ENCODE assay signal across 8 cellular contexts in genomic region chr1:11262171-11263049, GRCh38. TPM values are rescaled to one million over a fixed set of nuclear protein-coding genes. Genes with fewer than 3 reads are reported as not detected.
A peak's percentile ranks its signal among the peaks of the same experiment; 100 is the strongest.
DNase-seq lines count a peak whose midpoint lies in the region; ATAC-seq, FAIRE-seq and TF ChIP-seq lines count a peak whose summit lies in the region.

MTOR (minus strand) TSS chr1:11262551; CDS start chr1:11259409, 3,142 bp downstream.

- H3K4me3 ChIP-seq in BE2C (ENCODE audit: low read depth, low read length) (peak within 1 kb of the TSS; percentile 81), kidney (ENCODE audit: low read length in 2 of 2) (peak within 1 kb of the TSS; percentile 90 to 97)

- H3K27me3 ChIP-seq in BE2C, result no peaks in the 10 kb centered on the region

- DNase-seq in BE2C, result peak; percentile 94
- DNase-seq in NCI-H510A treated with DMSO at 0.1 percent for 48 hours (lab: John Stamatoyannopoulos, UW), result peak; percentile 100
- DNase-seq in activated CD4-positive, alpha-beta T cell treated with anti-CD3 and anti-CD28 coated beads for 24 hours (ENCODE audit: low read depth in 2 of 2), result peak; percentile 90 to 91
- peak; percentile 99 for DNase-seq in chondrocyte (ENCODE audit: low spot score)
- peak; percentile 99 for DNase-seq in kidney
- DNase-seq in stimulated activated CD4-positive, alpha-beta T cell treated with anti-CD3 and anti-CD28 coated beads, Interleukin-15, amount 100 ng/mL, for 24 hours, result peak; percentile 97

- intact Hi-C loops in kidney (cut with DNase I), result no loop called here

- H3K27me3 Mint-ChIP-seq in chondrocyte (ENCODE audit: low read depth), result no peaks in the 10 kb centered on the region

- no peaks in the 10 kb centered on the region for H3K9me3 Mint-ChIP-seq in chondrocyte (ENCODE audit: low read depth)

- peaks cover 16% of the 10 kb centered on the region for H3K4me1 Mint-ChIP-seq in chondrocyte (ENCODE audit: low read depth)

- H3K4me1 ChIP-seq in BE2C, result no peaks in the 10 kb centered on the region
- peaks cover 0 to 3% of the 10 kb centered on the region in 2 donors for H3K4me1 ChIP-seq in kidney (ENCODE audit: control insufficient read depth in 1 of 2, insufficient read depth in 1 of 2, low read depth in 1 of 2, low read length in 2 of 2)

- FAIRE-seq in kidney (lab: Jason Lieb, UNC), result peak; percentile 99

- peak within 1 kb of the TSS; percentile 94 to 95 for H3K9ac ChIP-seq in kidney (ENCODE audit: low read length in 2 of 2)

- TF ChIP-seq CTCF in BE2C (IDR thresholded peaks at IDR 0.05; ENCODE audit: low read depth, low read length) (no peak; the same call in 1 of the 2 replicates), chondrocyte (IDR thresholded peaks at IDR 0.05) (peak; percentile 55), kidney (IDR thresholded peaks at IDR 0.05; ENCODE audit: borderline replicate concordance, extremely low read depth, insufficient read depth) (peak; percentile 11)

- H3K36me3 Mint-ChIP-seq in chondrocyte (ENCODE audit: low read depth), result peaks cover 8% of the 10 kb centered on the region

- H3K27ac Mint-ChIP-seq in chondrocyte (ENCODE audit: unreplicated experiment), result peak within 1 kb of the TSS; percentile 88

- H3K27ac ChIP-seq in kidney (ENCODE audit: low read depth in 2 of 2, low read length in 2 of 2), result peak within 1 kb of the TSS; percentile 23 to 32

- peak within 1 kb of the TSS; percentile 91 for H3K4me3 Mint-ChIP-seq in chondrocyte (ENCODE audit: unreplicated experiment)

- H3K9me3 ChIP-seq in BE2C (no peaks in the 10 kb centered on the region), kidney (ENCODE audit: control insufficient read depth in 1 of 2, low read length in 2 of 2) (no peaks in the 10 kb centered on the region)

- H3K36me3 ChIP-seq in BE2C (peaks cover 2% of the 10 kb centered on the region), kidney (ENCODE audit: control insufficient read depth in 1 of 2, insufficient read depth in 2 of 2, low read length in 2 of 2) (peaks cover 6 to 18% of the 10 kb centered on the region in 2 donors)

- peak; percentile 98 for ATAC-seq in HG03439 (IDR thresholded peaks at IDR 0.05; ENCODE audit: unreplicated experiment)

- TF ChIP-seq POLR2A in GM19193 (IDR thresholded peaks at IDR 0.05; ENCODE audit: extremely low read depth, insufficient read depth, insufficient read length), result peak; percentile 80

RNA-seq across cellular contexts. Expression of gene MTOR, which starts in this region (rescaled TPM):
- 17.0 TPM for polyA plus RNA-seq in BE2C (2012; ENCODE audit: insufficient read depth, insufficient read length, low read depth)
- total RNA-seq in chondrocyte, result 33.8 to 51.4 TPM (median 36.9 TPM) in 3 replicates
- 36.8 TPM for total RNA-seq in kidney
- 16.0 TPM for polyA plus RNA-seq in kidney (ENCODE audit: insufficient read depth, low read depth, low replicate concordance)

Comparison
In these comparisons a context has a peak if more than half of its experiments do, and no peak if none do; other contexts are left out.
1. Peak in every context shown above with its lines: DNase-seq, ATAC-seq, H3K4me3 ChIP-seq and H3K27ac ChIP-seq.